Comparison of ENCODE assay signal across 18 cellular contexts in the genomic region with DNA sequence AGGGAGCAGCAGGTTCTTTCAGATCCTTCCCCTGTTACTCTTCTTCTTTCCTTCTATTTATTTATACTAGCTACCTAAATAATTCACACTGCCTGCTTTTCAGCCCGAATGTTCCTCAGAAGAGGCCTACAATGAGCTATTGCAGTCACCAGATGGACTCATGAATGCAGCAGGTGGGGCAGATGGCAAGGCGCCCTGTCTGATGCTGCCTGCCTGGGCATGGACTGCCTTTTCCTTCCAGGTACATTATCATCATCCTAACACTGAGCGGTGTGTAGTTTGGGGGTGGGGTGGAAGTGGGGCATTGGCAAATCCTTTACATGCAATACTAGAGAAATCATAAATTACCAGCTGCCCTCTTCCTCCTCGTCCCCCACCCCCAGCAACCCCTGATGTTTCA. TPM values are rescaled to one million over a fixed set of nuclear protein-coding genes. Genes with fewer than 3 reads are reported as not detected.
DNase-seq lines count a peak whose midpoint lies in the region; ATAC-seq and TF ChIP-seq lines count a peak whose summit lies in the region.
"Had no signal": no experiment of that assay in that cellular context is flagged by ENCODE, and none has a peak within 500 bp of the region (broad histone marks: within the 10 kb centered on the region; RNA-seq: fewer than 3 reads in every experiment).

No MANE protein-coding gene starts in this region.

- H3K4me1 ChIP-seq in foreskin keratinocyte = no peaks in the 10 kb centered on the region
- H3K4me1 ChIP-seq: SJCRH30, upper lobe of right lung had no signal

- DNase-seq in DMS 273 treated with DMSO at 0.1 percent for 48 hours (lab: John Stamatoyannopoulos, UW) (peak; percentile 92), NCI-H146 (lab: John Stamatoyannopoulos, UW) (peak; percentile 80), NCI-H526 treated with DMSO at 0.1 percent for 48 hours (lab: John Stamatoyannopoulos, UW) (peak; percentile 46), foreskin keratinocyte (peak; percentile 32 to 61), GDM1 (lab: John Stamatoyannopoulos, UW) (no peak), NCI-H510A treated with DMSO at 0.1 percent for 48 hours (lab: John Stamatoyannopoulos, UW) (no peak), left lobe of liver (ENCODE audit: low spot score) (no peak)
- DNase-seq: activated CD8-positive, alpha-beta T cell treated with anti-CD3 and anti-CD28 coated beads for 36 hours; DND-41; head of caudate nucleus; kidney; MG63; mucosa of descending colon; SJCRH30; stimulated activated naive CD4-positive, alpha-beta T cell; upper lobe of right lung had no signal

- peak; percentile 19 for TF ChIP-seq CTCF in foreskin keratinocyte (conservative IDR thresholded peaks at IDR 0.05)

- peaks cover 5% of the 10 kb centered on the region for H3K27me3 ChIP-seq in foreskin keratinocyte
- H3K27me3 ChIP-seq: MG63, SJCRH30, upper lobe of right lung had no signal

- ATAC-seq in foreskin keratinocyte (peak; percentile 88), left lobe of liver (no peak)
- ATAC-seq: activated CD8-positive, alpha-beta T cell treated with anti-CD3 and anti-CD28 coated beads for 36 hours; mucosa of descending colon; upper lobe of right lung had no signal

- no peak overlapping the region for H3K27ac ChIP-seq in foreskin keratinocyte
- H3K27ac ChIP-seq: SJCRH30, skin epidermis, upper lobe of right lung had no signal

RNA-seq across cellular contexts. Expression of a gene that starts 17.5 kb away (rescaled TPM):
- total RNA-seq in foreskin keratinocyte (0.03 and 0.07 TPM in 2 replicates), left lobe of liver (1.4 TPM)
- polyA plus RNA-seq in foreskin keratinocyte = 0.01 and 0.02 TPM in 2 replicates
- total RNA-seq: activated CD8-positive, alpha-beta T cell treated with anti-CD3 and anti-CD28 coated beads for 36 hours; osteoblast had no signal

Comparison
In these comparisons a context has a peak if more than half of its experiments do, and no peak if none do; other contexts are left out.
1. DNase-seq: peak in DMS 273 treated with DMSO at 0.1 percent for 48 hours (single experiment), NCI-H146 (single experiment), NCI-H526 treated with DMSO at 0.1 percent for 48 hours (single experiment) and foreskin keratinocyte (2 of 2); none in GDM1 (single experiment), NCI-H510A treated with DMSO at 0.1 percent for 48 hours (single experiment) and left lobe of liver (single experiment).